ENCODE assay signal across 1 cellular context in the genomic region with DNA sequence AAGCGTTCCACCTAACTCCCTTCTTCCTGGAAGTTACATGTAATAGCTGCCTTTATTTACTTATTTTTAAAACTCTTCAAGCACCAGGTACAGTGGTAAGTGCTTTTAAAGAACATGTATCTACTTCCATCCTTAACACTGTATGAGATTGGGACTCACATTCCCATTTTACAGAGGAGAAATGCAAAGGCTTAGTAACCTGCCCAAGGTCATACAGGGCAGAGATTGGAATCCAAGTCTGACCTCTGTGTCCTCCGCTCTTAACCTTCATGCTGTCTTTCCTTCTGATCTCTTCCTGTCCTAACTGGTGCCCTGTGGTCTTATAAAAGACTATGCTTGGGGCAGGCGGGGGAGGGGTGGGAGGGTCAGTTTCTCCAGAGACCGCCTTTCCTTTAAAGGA.
TF ChIP-seq lines count a peak whose summit lies in the region.

No MANE protein-coding gene starts in this region.

TF ChIP-seq in GM12878, 131 proteins besides CTCF, POLR2A, EP300 and RAD21 (continued from another document):
- TF ChIP-seq, protein P1, sequence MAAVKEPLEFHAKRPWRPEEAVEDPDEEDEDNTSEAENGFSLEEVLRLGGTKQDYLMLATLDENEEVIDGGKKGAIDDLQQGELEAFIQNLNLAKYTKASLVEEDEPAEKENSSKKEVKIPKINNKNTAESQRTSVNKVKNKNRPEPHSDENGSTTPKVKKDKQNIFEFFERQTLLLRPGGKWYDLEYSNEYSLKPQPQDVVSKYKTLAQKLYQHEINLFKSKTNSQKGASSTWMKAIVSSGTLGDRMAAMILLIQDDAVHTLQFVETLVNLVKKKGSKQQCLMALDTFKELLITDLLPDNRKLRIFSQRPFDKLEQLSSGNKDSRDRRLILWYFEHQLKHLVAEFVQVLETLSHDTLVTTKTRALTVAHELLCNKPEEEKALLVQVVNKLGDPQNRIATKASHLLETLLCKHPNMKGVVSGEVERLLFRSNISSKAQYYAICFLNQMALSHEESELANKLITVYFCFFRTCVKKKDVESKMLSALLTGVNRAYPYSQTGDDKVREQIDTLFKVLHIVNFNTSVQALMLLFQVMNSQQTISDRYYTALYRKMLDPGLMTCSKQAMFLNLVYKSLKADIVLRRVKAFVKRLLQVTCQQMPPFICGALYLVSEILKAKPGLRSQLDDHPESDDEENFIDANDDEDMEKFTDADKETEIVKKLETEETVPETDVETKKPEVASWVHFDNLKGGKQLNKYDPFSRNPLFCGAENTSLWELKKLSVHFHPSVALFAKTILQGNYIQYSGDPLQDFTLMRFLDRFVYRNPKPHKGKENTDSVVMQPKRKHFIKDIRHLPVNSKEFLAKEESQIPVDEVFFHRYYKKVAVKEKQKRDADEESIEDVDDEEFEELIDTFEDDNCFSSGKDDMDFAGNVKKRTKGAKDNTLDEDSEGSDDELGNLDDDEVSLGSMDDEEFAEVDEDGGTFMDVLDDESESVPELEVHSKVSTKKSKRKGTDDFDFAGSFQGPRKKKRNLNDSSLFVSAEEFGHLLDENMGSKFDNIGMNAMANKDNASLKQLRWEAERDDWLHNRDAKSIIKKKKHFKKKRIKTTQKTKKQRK (IDR thresholded peaks at IDR 0.05; ENCODE audit: low read depth, low read length), result no peak
- TF ChIP-seq SUPT20H (IDR thresholded peaks at IDR 0.05; ENCODE audit: borderline replicate concordance, control insufficient read depth, low read depth, low read length), result no peak
- TF ChIP-seq ESRRA (IDR thresholded peaks at IDR 0.05; ENCODE audit: low read length), result peak; percentile 81
- no peak for TF ChIP-seq USF2 (IDR thresholded peaks at IDR 0.05; ENCODE audit: borderline replicate concordance, low read depth, low read length)
- no peak for TF ChIP-seq FOS (IDR thresholded peaks at IDR 0.05; ENCODE audit: borderline replicate concordance, extremely low read depth, insufficient read length)
- no peak for TF ChIP-seq NR2C2 (IDR thresholded peaks at IDR 0.05; ENCODE audit: borderline replicate concordance, control insufficient read depth, insufficient read length, low read depth)
- TF ChIP-seq, protein P2, sequence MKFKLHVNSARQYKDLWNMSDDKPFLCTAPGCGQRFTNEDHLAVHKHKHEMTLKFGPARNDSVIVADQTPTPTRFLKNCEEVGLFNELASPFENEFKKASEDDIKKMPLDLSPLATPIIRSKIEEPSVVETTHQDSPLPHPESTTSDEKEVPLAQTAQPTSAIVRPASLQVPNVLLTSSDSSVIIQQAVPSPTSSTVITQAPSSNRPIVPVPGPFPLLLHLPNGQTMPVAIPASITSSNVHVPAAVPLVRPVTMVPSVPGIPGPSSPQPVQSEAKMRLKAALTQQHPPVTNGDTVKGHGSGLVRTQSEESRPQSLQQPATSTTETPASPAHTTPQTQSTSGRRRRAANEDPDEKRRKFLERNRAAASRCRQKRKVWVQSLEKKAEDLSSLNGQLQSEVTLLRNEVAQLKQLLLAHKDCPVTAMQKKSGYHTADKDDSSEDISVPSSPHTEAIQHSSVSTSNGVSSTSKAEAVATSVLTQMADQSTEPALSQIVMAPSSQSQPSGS (IDR thresholded peaks at IDR 0.05; ENCODE audit: low read length), result no peak
- TF ChIP-seq RAD51 (IDR thresholded peaks at IDR 0.05), result no peak
- no peak for TF ChIP-seq TAF1 (IDR thresholded peaks at IDR 0.05; ENCODE audit: borderline replicate concordance, low read depth, low read length)
